23 cellular contexts compared by ENCODE assay signal in the genomic region with DNA sequence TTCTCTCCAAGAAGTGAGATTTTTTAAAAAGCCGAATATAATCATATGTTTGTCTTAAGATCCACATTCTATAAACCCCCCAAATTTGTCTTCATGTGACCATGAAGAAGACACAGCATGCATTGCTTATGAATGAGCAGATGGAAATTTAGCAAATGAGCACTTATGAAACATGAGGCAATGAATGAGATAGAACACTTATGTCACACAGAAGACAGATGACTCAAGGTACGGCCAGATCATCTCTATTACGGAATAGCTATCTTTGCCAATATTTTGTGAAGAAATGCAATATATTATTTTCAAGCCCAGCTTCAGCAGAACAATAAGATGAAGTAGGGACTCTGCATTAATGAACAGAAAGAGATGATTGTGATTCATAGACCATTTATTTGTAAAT.
"Had no signal": no experiment of that assay in that cellular context is flagged by ENCODE, and none has a peak within 500 bp of the region (broad histone marks: within the 10 kb centered on the region; RNA-seq: fewer than 3 reads in every experiment).

No MANE protein-coding gene starts in this region.

- H3K4me3 ChIP-seq: ascending aorta, colonic mucosa, dorsolateral prefrontal cortex, esophagus muscularis mucosa, heart right ventricle, ovary, prostate gland, tibial artery had no signal

- ATAC-seq: activated naive CD4-positive, alpha-beta T cell treated with anti-CD3 and anti-CD28 coated beads, Interleukin-2, amount 50 U/mL, for 72 hours; activated T-helper 17 cell treated with anti-CD3 and anti-CD28 coated beads, Interleukin-2, amount 50 U/mL, for 72 hours; effector memory CD8-positive, alpha-beta T cell; heart right ventricle; left cardiac atrium; stimulated activated naive CD8-positive, alpha-beta T cell treated with anti-CD3 and anti-CD28 coated beads, Interleukin-15, Interleukin-2, amounts not matched to agents 100 U/mL and 50 U/mL, for 24 hours; WTC11 had no signal

- DNase-seq: activated CD8-positive, alpha-beta memory T cell treated with anti-CD3 and anti-CD28 coated beads, Interleukin-2, amount 50 U/mL, for 4 hours; activated T-cell treated with anti-CD3 and anti-CD28 coated beads, Interleukin-2, amount 50 U/mL, for 24 hours; colonic mucosa; dorsolateral prefrontal cortex; effector memory CD8-positive, alpha-beta T cell; heart right ventricle; islet precursor cell; left cardiac atrium; mesenchymal stem cell; ovary; stimulated activated CD4-positive, alpha-beta T cell treated with anti-CD3 and anti-CD28 coated beads, Interleukin-12 subunit alpha, Interleukin-12 subunit beta, amount 100 ng/mL, for 4 hours; stimulated activated CD4-positive, alpha-beta T cell treated with anti-CD3 and anti-CD28 coated beads, Interleukin-4, amount 100 ng/mL, for 4 hours; stimulated activated naive CD8-positive, alpha-beta T cell treated with anti-CD3 and anti-CD28 coated beads, Interleukin-15, Interleukin-2, amounts not matched to agents 100 U/mL and 50 U/mL, for 24 hours; T1000; tibial artery had no signal

- H3K27ac ChIP-seq: ascending aorta, colonic mucosa, dorsolateral prefrontal cortex, esophagus muscularis mucosa, heart right ventricle, neutrophil, ovary, prostate gland, tibial artery had no signal

- H3K27me3 ChIP-seq: ascending aorta, colonic mucosa, esophagus muscularis mucosa, neutrophil, ovary, tibial artery had no signal

- H3K4me1 ChIP-seq: ascending aorta, colonic mucosa, heart right ventricle, prostate gland, tibial artery had no signal

- H3K36me3 ChIP-seq: ascending aorta, colonic mucosa, esophagus muscularis mucosa, heart right ventricle, neutrophil, ovary, prostate gland, tibial artery had no signal

- H3K9me3 ChIP-seq: ascending aorta, colonic mucosa, esophagus muscularis mucosa, heart right ventricle, neutrophil, ovary, prostate gland, tibial artery had no signal

- FAIRE-seq: endothelial cell of umbilical vein had no signal
